14 cellular contexts compared by ENCODE assay signal in the genomic region with DNA sequence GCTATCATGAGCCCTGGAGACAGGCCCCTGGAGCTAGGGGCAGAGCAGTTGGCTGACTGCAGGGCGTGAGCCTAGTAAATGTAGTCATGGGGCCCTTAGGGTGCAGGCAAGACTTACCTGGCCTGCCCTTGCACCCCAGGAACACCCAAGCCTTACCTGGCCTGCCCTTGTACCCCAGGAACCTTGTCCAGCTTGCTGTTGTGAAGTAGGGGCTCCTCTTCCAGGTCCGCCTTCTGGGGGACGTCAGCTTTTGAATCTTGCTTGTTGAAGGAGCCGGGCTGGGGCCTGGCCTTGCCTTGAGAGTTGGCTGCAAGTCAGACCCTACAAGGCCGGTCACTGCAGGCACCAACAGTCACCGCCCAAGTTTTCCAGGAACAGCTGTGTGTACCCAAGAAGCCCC. TPM values are rescaled to one million over a fixed set of nuclear protein-coding genes. Genes with fewer than 3 reads are reported as not detected.
DNase-seq lines count a peak whose midpoint lies in the region; FAIRE-seq and TF ChIP-seq lines count a peak whose summit lies in the region.
"Not testable (repeated sequence)": the region's sequence is repeated elsewhere in the genome, so short reads cannot be mapped to it uniquely, and the experiment has no call there.
"Had no signal": no experiment of that assay in that cellular context is flagged by ENCODE, and none has a peak within 500 bp of the region (broad histone marks: within the 10 kb centered on the region; RNA-seq: fewer than 3 reads in every experiment).

No MANE protein-coding gene starts in this region.

- CTCF ChIA-PET in activated CD4-positive, alpha-beta memory T cell treated with anti-CD3 and anti-CD28 coated beads for 36 hours (lab: Charles Lee), result not testable (repeated sequence)

- WGBS in endodermal cell (ENCODE audit: insufficient coverage in 1 of 2, insufficient read length in 1 of 2), 2 experiments, result 100% methylated on average over 3 of the region's 6 CpGs; no CpG with 5 or more reads in 1 of the 2 experiments
- WGBS in spleen, 5 donors, result 94 to 100% (median 96%) methylated on average over 2 to 4 of the region's 6 CpGs; no CpG with 5 or more reads in 1 of the 5 donors

- peak; percentile 1 for DNase-seq in activated CD4-positive, alpha-beta memory T cell treated with anti-CD3 and anti-CD28 coated beads for 36 hours
- not testable (repeated sequence) for DNase-seq in bronchial epithelial cell (ENCODE audit: low read depth)
- peak; percentile 18 for DNase-seq in endodermal cell
- DNase-seq in islet precursor cell, result peak; percentile 12
- peak; percentile 35 for DNase-seq in mesenteric fat pad (ENCODE audit: low spot score)
- peak; percentile 62 for DNase-seq in spleen

- H3K27me3 ChIP-seq in bronchial epithelial cell (ENCODE audit: control insufficient read depth, insufficient read depth, low read length); endodermal cell (ENCODE audit: control insufficient read depth, insufficient read depth, low read length, poor library complexity, severe bottlenecking): not testable (repeated sequence)
- H3K27me3 ChIP-seq in spleen (replicated peaks in 1 of 7), result peaks cover 0 to 34% (median 0%) of the 10 kb centered on the region in 7 donors

- not testable (repeated sequence) for H3K27ac Mint-ChIP-seq in activated CD4-positive, alpha-beta memory T cell treated with anti-CD3 and anti-CD28 coated beads for 36 hours; endodermal cell

- not testable (repeated sequence) for H3K9me3 Mint-ChIP-seq in activated CD4-positive, alpha-beta memory T cell treated with anti-CD3 and anti-CD28 coated beads for 36 hours; endodermal cell

- H3K36me3 Mint-ChIP-seq in activated CD4-positive, alpha-beta memory T cell treated with anti-CD3 and anti-CD28 coated beads for 36 hours; endodermal cell (ENCODE audit: low read depth): not testable (repeated sequence)

- peak; percentile 97 for FAIRE-seq in bronchial epithelial cell (lab: Jason Lieb, UNC)

- not testable (repeated sequence) for TF ChIP-seq POLR2A in spleen (IDR thresholded peaks at IDR 0.05)

- H3K27ac ChIP-seq in endodermal cell (ENCODE audit: low read depth, low read length); spleen: not testable (repeated sequence)

- intact Hi-C loops in activated CD4-positive, alpha-beta memory T cell treated with anti-CD3 and anti-CD28 coated beads for 36 hours (cut with micrococcal nuclease); spleen (cut with DNase I; ENCODE audit: low total_unique reads): not testable (repeated sequence)

- not testable (repeated sequence) for H3K27me3 Mint-ChIP-seq in activated CD4-positive, alpha-beta memory T cell treated with anti-CD3 and anti-CD28 coated beads for 36 hours
- H3K27me3 Mint-ChIP-seq in endodermal cell (ENCODE audit: insufficient read depth), result peaks cover 14% of the 10 kb centered on the region

- H3K4me3 ChIP-seq in bronchial epithelial cell (ENCODE audit: low read depth, low read length); endodermal cell (ENCODE audit: low read length); spleen: not testable (repeated sequence)

- H3K4me1 ChIP-seq in endodermal cell (ENCODE audit: control insufficient read depth, insufficient read depth, low read length), result not testable (repeated sequence)
- peaks cover 0 to 20% (median 8%) of the 10 kb centered on the region in 6 donors for H3K4me1 ChIP-seq in spleen

- not testable (repeated sequence) for H3K9me3 ChIP-seq in endodermal cell (ENCODE audit: control insufficient read depth, low read length); spleen

- not testable (repeated sequence) for H3K9ac ChIP-seq in endodermal cell (ENCODE audit: extremely low read depth, low read length, poor library complexity, severe bottlenecking)

- POLR2A ChIA-PET in activated CD4-positive, alpha-beta memory T cell treated with anti-CD3 and anti-CD28 coated beads for 36 hours (lab: Charles Lee), result not testable (repeated sequence)

- H3K4me3 Mint-ChIP-seq in activated CD4-positive, alpha-beta memory T cell treated with anti-CD3 and anti-CD28 coated beads for 36 hours; endodermal cell: not testable (repeated sequence)

- not testable (repeated sequence) for TF ChIP-seq CTCF in bronchial epithelial cell (IDR thresholded peaks at IDR 0.05; ENCODE audit: insufficient read depth, low read length, severe bottlenecking); endodermal cell (conservative IDR thresholded peaks at IDR 0.05); spleen (IDR thresholded peaks at IDR 0.05 in 8 of 11, conservative IDR thresholded peaks at IDR 0.05 in 3 of 11)

- not testable (repeated sequence) for H3K4me1 Mint-ChIP-seq in activated CD4-positive, alpha-beta memory T cell treated with anti-CD3 and anti-CD28 coated beads for 36 hours (ENCODE audit: low read depth); endodermal cell

- H3K36me3 ChIP-seq in bronchial epithelial cell (ENCODE audit: control insufficient read depth, insufficient read depth, low read length); endodermal cell (ENCODE audit: control insufficient read depth, insufficient read depth, low read length); spleen: not testable (repeated sequence)

RNA-seq across cellular contexts. Expression of a gene that starts 3.9 kb away (rescaled TPM):
- total RNA-seq in activated CD4-positive, alpha-beta memory T cell treated with anti-CD3 and anti-CD28 coated beads for 36 hours, result 1 to 10 TPM; 3.2 to 3.3 TPM
- total RNA-seq in bronchial epithelial cell, result 0.38 and 0.79 TPM in 2 replicates
- 10 to 100 TPM in 1 of 2 donors, 1 to 10 TPM in 1; 8.7 to 10.4 TPM for total RNA-seq in endodermal cell
- 30.4 TPM for polyA plus RNA-seq in endodermal cell (2013, experiment 1 of 2)
- polyA plus RNA-seq in endodermal cell (2013, experiment 2 of 2), result 32.4 TPM
- 0.64 TPM for total RNA-seq in mesenteric fat pad
- total RNA-seq in spleen, result 1 to 10 TPM in 2 of 7 donors, under 1 TPM in 3, not detected in 2; 0.27 to 2.5 (median 0.66) TPM
- under 1 TPM; 0.38 to 0.61 (median 0.57) TPM for polyA plus RNA-seq in spleen
- total RNA-seq: CD4-positive, CD25-positive, alpha-beta regulatory T cell had no signal
- polyA plus RNA-seq: CD14-positive monocyte; CD4-positive, alpha-beta memory T cell; CD4-positive, CD25-positive, alpha-beta regulatory T cell had no signal

RNA-seq across cellular contexts. Expression of a gene that starts 12.0 kb away (rescaled TPM):
- total RNA-seq in activated CD4-positive, alpha-beta memory T cell treated with anti-CD3 and anti-CD28 coated beads for 36 hours, result not detected
- total RNA-seq in bronchial epithelial cell (not detected in 2 replicates), endodermal cell (10 to 100 TPM in 1 of 2 donors, under 1 TPM in 1; 0.18 to 12.7 TPM), mesenteric fat pad (not detected), spleen (not detected)
- polyA plus RNA-seq in endodermal cell (2013, experiment 1 of 2), result 0.18 TPM
- 0.17 TPM for polyA plus RNA-seq in endodermal cell (2013, experiment 2 of 2)
- polyA plus RNA-seq in spleen, result not detected
- total RNA-seq: A673; CD4-positive, alpha-beta memory T cell; CD4-positive, CD25-positive, alpha-beta regulatory T cell; CD8-positive, alpha-beta memory T cell; GM12878 had no signal
- polyA plus RNA-seq: AG04450; CD14-positive monocyte; CD4-positive, CD25-positive, alpha-beta regulatory T cell had no signal

RNA-seq across cellular contexts. Expression of a gene that starts 40.4 kb away (rescaled TPM):
- total RNA-seq in activated CD4-positive, alpha-beta memory T cell treated with anti-CD3 and anti-CD28 coated beads for 36 hours, result 10 to 100 TPM; 65.8 to 69.4 TPM
- total RNA-seq in bronchial epithelial cell, result 9.5 TPM in 2 replicates
- total RNA-seq in endodermal cell, result 10 to 100 TPM; 81.6 to 93.9 TPM
- 66.7 TPM for polyA plus RNA-seq in endodermal cell (2013, experiment 1 of 2)
- polyA plus RNA-seq in endodermal cell (2013, experiment 2 of 2), result 60.4 TPM
- total RNA-seq in mesenteric fat pad, result 32.7 TPM
- 10 to 100 TPM; 32.7 to 44.9 (median 40.7) TPM for total RNA-seq in spleen
- polyA plus RNA-seq in spleen, result 10 to 100 TPM; 24.0 to 34.7 (median 33.0) TPM

RNA-seq across cellular contexts. Expression of a gene that starts 41.1 kb away (rescaled TPM):
- total RNA-seq in activated CD4-positive, alpha-beta memory T cell treated with anti-CD3 and anti-CD28 coated beads for 36 hours, result 100 to 1,000 TPM; 388 to 401 TPM
- total RNA-seq in bronchial epithelial cell (146 and 217 TPM in 2 replicates), endodermal cell (100 to 1,000 TPM; 161 to 224 TPM), mesenteric fat pad (132 TPM), spleen (100 to 1,000 TPM in 3 of 7 donors, 10 to 100 TPM in 4; 37.9 to 159 (median 95.0) TPM)
- polyA plus RNA-seq in endodermal cell (2013, experiment 1 of 2), result 222 TPM
- 208 TPM for polyA plus RNA-seq in endodermal cell (2013, experiment 2 of 2)
- polyA plus RNA-seq in spleen, result 100 to 1,000 TPM; 204 to 308 (median 217) TPM

RNA-seq across cellular contexts. Expression of a gene that starts 57.2 kb away (rescaled TPM):
- not detected for total RNA-seq in activated CD4-positive, alpha-beta memory T cell treated with anti-CD3 and anti-CD28 coated beads for 36 hours
- total RNA-seq in bronchial epithelial cell (not detected in 2 replicates), endodermal cell (not detected), mesenteric fat pad (not detected), spleen (not detected)
- not detected for polyA plus RNA-seq in endodermal cell (2013, experiment 1 of 2)
- polyA plus RNA-seq in endodermal cell (2013, experiment 2 of 2), result not detected
- under 1 TPM in 1 of 3 donors, not detected in 2; 0.11 TPM for polyA plus RNA-seq in spleen
- total RNA-seq: A673; CD4-positive, alpha-beta memory T cell; CD4-positive, CD25-positive, alpha-beta regulatory T cell; CD8-positive, alpha-beta memory T cell; G401; GM12878 had no signal
- polyA plus RNA-seq: AG04450; CD14-positive monocyte; CD4-positive, alpha-beta memory T cell; CD4-positive, CD25-positive, alpha-beta regulatory T cell; CD8-positive, alpha-beta memory T cell; GM12878 had no signal
